Comparison of ENCODE assay signal across 8 cellular contexts in the genomic region with DNA sequence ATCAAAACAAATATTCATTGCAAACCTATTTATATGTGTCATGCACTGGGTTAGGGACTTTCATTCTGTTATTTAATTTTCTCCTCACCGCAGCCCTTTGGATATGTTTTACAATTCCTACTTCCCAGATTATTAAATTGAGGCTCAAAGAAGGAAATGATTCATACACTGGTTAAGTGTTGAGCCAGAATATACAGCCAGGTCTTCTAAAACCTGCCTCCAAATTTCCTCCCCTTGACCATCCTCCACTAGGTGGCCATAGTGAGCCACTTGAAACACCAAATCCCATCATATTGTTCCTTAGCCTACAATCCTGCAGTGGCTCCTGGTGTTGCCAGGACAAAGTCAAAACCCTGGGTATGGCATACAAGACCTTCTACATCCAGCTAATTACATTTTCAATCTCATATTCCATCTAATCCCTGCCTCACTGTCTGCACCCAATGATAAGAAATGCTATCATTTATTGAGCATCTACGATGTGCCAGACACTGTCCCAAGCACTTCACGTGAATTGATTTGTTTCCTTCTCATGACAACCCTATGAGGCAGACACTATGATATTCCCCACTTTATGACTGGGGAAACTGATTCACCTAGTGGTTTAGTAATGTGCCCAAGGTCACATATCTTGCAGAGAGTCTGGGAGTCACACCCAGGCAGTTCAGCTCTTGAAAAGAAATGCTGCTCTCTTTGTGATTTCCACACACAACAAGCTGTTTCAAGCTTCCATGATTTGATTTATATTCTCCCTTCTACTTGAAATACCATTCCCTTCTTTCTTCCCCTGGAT. TPM values are rescaled to one million over a fixed set of nuclear protein-coding genes. Genes with fewer than 3 reads are reported as not detected.
A peak's percentile ranks its signal among the peaks of the same experiment; 100 is the strongest.
DNase-seq lines count a peak whose midpoint lies in the region; ATAC-seq, FAIRE-seq and TF ChIP-seq lines count a peak whose summit lies in the region.

No MANE protein-coding gene starts in this region.

- intact Hi-C loops in esophagus squamous epithelium (cut with DNase I), result loop anchor here (5.0 kb wide), 1 partner anchor 147 kb away; no protein-coding TSS in a partner anchor

- peaks cover 36% of the 10 kb centered on the region for H3K36me3 Mint-ChIP-seq in GM23338 (ENCODE audit: low read depth)
- no peaks in the 10 kb centered on the region for H3K36me3 Mint-ChIP-seq in activated T-cell treated with anti-CD3 and anti-CD28 coated beads, Interleukin-2, amount 50 U/mL, for 24 hours (ENCODE audit: low read depth)

- H3K9me2 ChIP-seq in GM23338 (ENCODE audit: insufficient read depth), result no peaks in the 10 kb centered on the region

- H2AFZ ChIP-seq in GM23338, result no peak overlapping the region
- H2AFZ ChIP-seq in parathyroid adenoma, result no peak overlapping the region

- TF ChIP-seq POLR2A in esophagus squamous epithelium (IDR thresholded peaks at IDR 0.05), result no peak

- DNase-seq in AG09319 (ENCODE audit: extremely low read depth, low read depth), result peak; percentile 57
- peak; percentile 84 for DNase-seq in GM23338 (ENCODE audit: low spot score)
- DNase-seq in RCC 7860 (ENCODE audit: low spot score), result peak; percentile 85
- DNase-seq in esophagus squamous epithelium (lab: John Stamatoyannopoulos, UW), result no peak
- DNase-seq in SK-N-DZ (ENCODE audit: low spot score), result no peak
- no peak for DNase-seq in activated T-cell treated with anti-CD3 and anti-CD28 coated beads, Interleukin-2, amount 50 U/mL, for 24 hours
- DNase-seq in NCI-H2196 treated with DMSO at 0.1 percent for 48 hours (lab: John Stamatoyannopoulos, UW; ENCODE audit: unreplicated experiment), result no peak

- no peak overlapping the region for H3K27ac ChIP-seq in GM23338 (ENCODE audit: low read depth)
- no peak overlapping the region for H3K27ac ChIP-seq in esophagus squamous epithelium
- H3K27ac ChIP-seq in parathyroid adenoma, result no peak overlapping the region

- H3K4me1 Mint-ChIP-seq in GM23338, result peaks cover 13% of the 10 kb centered on the region
- no peaks in the 10 kb centered on the region for H3K4me1 Mint-ChIP-seq in activated T-cell treated with anti-CD3 and anti-CD28 coated beads, Interleukin-2, amount 50 U/mL, for 24 hours (ENCODE audit: low read depth)

- H3K4me3 ChIP-seq in GM23338, result no peak overlapping the region
- H3K4me3 ChIP-seq in esophagus squamous epithelium, result no peak overlapping the region
- H3K4me3 ChIP-seq in parathyroid adenoma (ENCODE audit: low read depth, low read length), result no peak overlapping the region

- ATAC-seq in GM23338, result peak; percentile 82

- FAIRE-seq in RCC 7860 (lab: Jason Lieb, UNC), result peak; percentile 96

- H3K36me3 ChIP-seq in GM23338 (ENCODE audit: insufficient read depth) (peaks cover 5% of the 10 kb centered on the region; the same call in 1 of the 2 replicates), esophagus squamous epithelium (no peaks in the 10 kb centered on the region), parathyroid adenoma (ENCODE audit: control insufficient read depth, insufficient read depth, low read length) (no peaks in the 10 kb centered on the region)

- no peak overlapping the region for H3K4me3 Mint-ChIP-seq in GM23338
- H3K4me3 Mint-ChIP-seq in activated T-cell treated with anti-CD3 and anti-CD28 coated beads, Interleukin-2, amount 50 U/mL, for 24 hours, result no peak overlapping the region

- no peak overlapping the region for H3K4me2 ChIP-seq in GM23338
- H3K4me2 ChIP-seq in parathyroid adenoma (ENCODE audit: low read length), result no peak overlapping the region

- 0 out of 2 replicates have a peak, but pooled peaks cover 2% of the 10 kb centered on the region for H3K4me1 ChIP-seq in GM23338 (ENCODE audit: insufficient read depth)
- H3K4me1 ChIP-seq in esophagus squamous epithelium, result peaks cover 0 to 15% (median 14%) of the 10 kb centered on the region in 3 donors
- H3K4me1 ChIP-seq in parathyroid adenoma, result no peaks in the 10 kb centered on the region

- no peaks in the 10 kb centered on the region for H3K79me2 ChIP-seq in GM23338 (replicated peaks; ENCODE audit: insufficient read depth)
- no peaks in the 10 kb centered on the region for H3K79me2 ChIP-seq in parathyroid adenoma

- no peaks in the 10 kb centered on the region for H4K20me1 ChIP-seq in GM23338 (replicated peaks; ENCODE audit: insufficient read depth)

- H3K9me3 ChIP-seq in esophagus squamous epithelium (peaks cover 0 to 5% (median 0%) of the 10 kb centered on the region in 3 donors), parathyroid adenoma (ENCODE audit: control insufficient read depth, low read length) (no peaks in the 10 kb centered on the region)

- H3K27ac Mint-ChIP-seq in GM23338, result no peak overlapping the region
- no peak overlapping the region for H3K27ac Mint-ChIP-seq in activated T-cell treated with anti-CD3 and anti-CD28 coated beads, Interleukin-2, amount 50 U/mL, for 24 hours

- TF ChIP-seq CTCF in AG09319 (IDR thresholded peaks at IDR 0.05; ENCODE audit: low read depth, low read length) (peak; percentile 94), GM23338 (conservative IDR thresholded peaks at IDR 0.05; ENCODE audit: low read depth in 2 of 2) (peak; percentile 92 to 96), esophagus squamous epithelium (IDR thresholded peaks at IDR 0.05) (peak; percentile 56 to 78 (median 61)), parathyroid adenoma (IDR thresholded peaks at IDR 0.05) (peak; percentile 33)

- H3F3A ChIP-seq in GM23338 (replicated peaks; ENCODE audit: low read depth), result no peaks in the 10 kb centered on the region

- no peaks in the 10 kb centered on the region for H3K27me3 ChIP-seq in GM23338 (ENCODE audit: insufficient read depth)
- no peaks in the 10 kb centered on the region for H3K27me3 ChIP-seq in esophagus squamous epithelium
- H3K27me3 ChIP-seq in parathyroid adenoma (ENCODE audit: control insufficient read depth, insufficient read depth, low read length), result no peaks in the 10 kb centered on the region

- WGBS in esophagus squamous epithelium, 2 donors, result 54 to 57% methylated on average over 3 of the region's 3 CpGs

- H3K9ac ChIP-seq in parathyroid adenoma, result no peak overlapping the region

- peaks cover 40% of the 10 kb centered on the region for H3K9me3 Mint-ChIP-seq in GM23338
- peaks cover 2% of the 10 kb centered on the region for H3K9me3 Mint-ChIP-seq in activated T-cell treated with anti-CD3 and anti-CD28 coated beads, Interleukin-2, amount 50 U/mL, for 24 hours

- peaks cover 7% of the 10 kb centered on the region for H3K27me3 Mint-ChIP-seq in GM23338 (ENCODE audit: insufficient read depth, low read depth, poor library complexity)
- peaks cover 21% of the 10 kb centered on the region for H3K27me3 Mint-ChIP-seq in activated T-cell treated with anti-CD3 and anti-CD28 coated beads, Interleukin-2, amount 50 U/mL, for 24 hours

TF ChIP-seq in GM23338, 12 proteins besides CTCF, POLR2A, EP300 and RAD21 (continues in another document):
- TF ChIP-seq POLR2AphosphoS5 (IDR thresholded peaks at IDR 0.05; ENCODE audit: low read depth), result no peak
- no peak for TF ChIP-seq JUNB (IDR thresholded peaks at IDR 0.05; ENCODE audit: unreplicated experiment)
- no peak for TF ChIP-seq ZNF114 (CRISPR knock-in tag; IDR thresholded peaks at IDR 0.05)
- no peak for TF ChIP-seq EZH2 (IDR thresholded peaks at IDR 0.05; ENCODE audit: low read depth, unreplicated experiment)
- TF ChIP-seq NANOG (IDR thresholded peaks at IDR 0.05; ENCODE audit: borderline replicate concordance), result no peak
- no peak for TF ChIP-seq EZH2phosphoT487 (IDR thresholded peaks at IDR 0.05; ENCODE audit: unreplicated experiment)
- TF ChIP-seq STAT1 (IDR thresholded peaks at IDR 0.05; ENCODE audit: unreplicated experiment), result no peak

RNA-seq across cellular contexts. Expression of a gene that starts 23.6 kb away (rescaled TPM):
- total RNA-seq in GM23338 (2014; rRNA removed; shearing (Covaris generic)), result 35.2 and 41.0 TPM in 2 replicates
- 5.1 and 5.6 TPM in 2 replicates for polyA plus RNA-seq in GM23338 (2016; fragmentation: Nextera tagmentation; extraction: Ambion mirVana)
- total RNA-seq in esophagus squamous epithelium, result 10 to 100 TPM in 3 of 4 donors, 1 to 10 TPM in 1; 3.6 to 18.9 (median 15.2) TPM
- 0.54 and 0.59 TPM in 2 replicates for polyA plus RNA-seq in SK-N-DZ (2014; cell fraction: cytosol; rRNA removed)
- polyA plus RNA-seq in SK-N-DZ (2014; cell fraction: nucleus; rRNA removed), result 0.43 and 0.45 TPM in 2 replicates

Comparison
In these comparisons a context has a peak if more than half of its experiments do, and no peak if none do; other contexts are left out.
1. DNase-seq: peak in AG09319 (single experiment), GM23338 (single experiment) and RCC 7860 (single experiment); none in esophagus squamous epithelium (single experiment), SK-N-DZ (single experiment), activated T-cell treated with anti-CD3 and anti-CD28 coated beads, Interleukin-2, amount 50 U/mL, for 24 hours (single experiment) and NCI-H2196 treated with DMSO at 0.1 percent for 48 hours (single experiment).
2. CTCF ChIP-seq: peak in every context shown above with its lines; median percentile 94 in AG09319; 94 in GM23338; 61 in esophagus squamous epithelium; 33 in parathyroid adenoma.